ENCODE assay signal across 8 cellular contexts in genomic region chr2:109987458-109988345, GRCh38.
DNase-seq lines count a peak whose midpoint lies in the region; ATAC-seq and TF ChIP-seq lines count a peak whose summit lies in the region.
"Not testable (repeated sequence)": the region's sequence is repeated elsewhere in the genome, so short reads cannot be mapped to it uniquely, and the experiment has no call there.

No MANE protein-coding gene starts in this region.

- H3K27me3 ChIP-seq in CD4-positive, alpha-beta T cell (ENCODE audit: control insufficient read depth, insufficient read depth, low read length); Panc1 (ENCODE audit: control insufficient read depth, insufficient read depth, low read length): not testable (repeated sequence)

- POLR2A ChIA-PET in CD4-positive, alpha-beta T cell (lab: Charles Lee); Panc1 (lab: Charles Lee): not testable (repeated sequence)

- not testable (repeated sequence) for H3K36me3 ChIP-seq in Panc1 (ENCODE audit: control insufficient read depth, insufficient read depth, low read length)

- H3K9me3 Mint-ChIP-seq in CD4-positive, alpha-beta T cell; activated T-helper 17 cell treated with anti-CD3 and anti-CD28 coated beads, Interleukin-2, amount 50 U/mL, for 72 hours; memory B cell; stimulated activated naive B cell treated with anti-CD40 and anti-IgM and Interleukin-4, amounts not matched to agents 10 μg/mL and 1 μg/mL and 100 μg/mL, for 72 hours: not testable (repeated sequence)

- TF ChIP-seq CTCF in CD4-positive, alpha-beta T cell (IDR thresholded peaks at IDR 0.05); Panc1 (IDR thresholded peaks at IDR 0.05): not testable (repeated sequence)

- CTCF ChIA-PET in CD4-positive, alpha-beta T cell (lab: Charles Lee); Panc1 (lab: Charles Lee): not testable (repeated sequence)

- H3K36me3 Mint-ChIP-seq in CD4-positive, alpha-beta T cell (ENCODE audit: low read depth); activated T-helper 17 cell treated with anti-CD3 and anti-CD28 coated beads, Interleukin-2, amount 50 U/mL, for 72 hours (ENCODE audit: low read depth); memory B cell; stimulated activated naive B cell treated with anti-CD40 and anti-IgM and Interleukin-4, amounts not matched to agents 10 μg/mL and 1 μg/mL and 100 μg/mL, for 72 hours: not testable (repeated sequence)

- not testable (repeated sequence) for H3K4me3 ChIP-seq in Panc1 (ENCODE audit: low read depth in 2 of 2, low read length in 2 of 2)

- intact Hi-C loops in CD4-positive, alpha-beta T cell (cut with DNase I, micrococcal nuclease); Panc1 (cut with micrococcal nuclease; ENCODE audit: unreplicated experiment); Right ventricle myocardium inferior (cut with DNase I): not testable (repeated sequence)

- not testable (repeated sequence) for BruUV-seq in Panc1 (replicated peaks; lab: Mats Ljungman, UMichigan)

- H3K4me1 ChIP-seq in Panc1 (ENCODE audit: control insufficient read depth, insufficient read depth, low read length): not testable (repeated sequence)

- H3K4me3 Mint-ChIP-seq in CD4-positive, alpha-beta T cell; activated T-helper 17 cell treated with anti-CD3 and anti-CD28 coated beads, Interleukin-2, amount 50 U/mL, for 72 hours; memory B cell; stimulated activated naive B cell treated with anti-CD40 and anti-IgM and Interleukin-4, amounts not matched to agents 10 μg/mL and 1 μg/mL and 100 μg/mL, for 72 hours: not testable (repeated sequence)

- H3K9me3 ChIP-seq in CD4-positive, alpha-beta T cell (ENCODE audit: control insufficient read depth, low read length); Panc1 (ENCODE audit: control insufficient read depth, insufficient read depth, low read depth, low read length): not testable (repeated sequence)

- H3K4me1 Mint-ChIP-seq in CD4-positive, alpha-beta T cell (ENCODE audit: low read depth); activated T-helper 17 cell treated with anti-CD3 and anti-CD28 coated beads, Interleukin-2, amount 50 U/mL, for 72 hours; memory B cell; stimulated activated naive B cell treated with anti-CD40 and anti-IgM and Interleukin-4, amounts not matched to agents 10 μg/mL and 1 μg/mL and 100 μg/mL, for 72 hours: not testable (repeated sequence)

- in situ Hi-C loops in Panc1 (cut with HindIII; ENCODE audit: low pct_unique_long_range_greater_than_20kb, low sequenced_read_pairs): not testable (repeated sequence)

- not testable (repeated sequence) for H3K27me3 Mint-ChIP-seq in CD4-positive, alpha-beta T cell; activated T-helper 17 cell treated with anti-CD3 and anti-CD28 coated beads, Interleukin-2, amount 50 U/mL, for 72 hours; memory B cell; stimulated activated naive B cell treated with anti-CD40 and anti-IgM and Interleukin-4, amounts not matched to agents 10 μg/mL and 1 μg/mL and 100 μg/mL, for 72 hours

- H3K27ac ChIP-seq in CD4-positive, alpha-beta T cell (ENCODE audit: low read depth, low read length); Panc1 (ENCODE audit: low read length): not testable (repeated sequence)

- DNase-seq in CD4-positive, alpha-beta T cell; Panc1 (ENCODE audit: low read depth, low spot score); Right ventricle myocardium inferior (ENCODE audit: missing footprints); memory B cell (ENCODE audit: low spot score in 2 of 2); stimulated activated naive B cell treated with anti-CD40 and anti-IgM and Interleukin-4, amounts not matched to agents 10 μg/mL and 1 μg/mL and 100 μg/mL, for 72 hours: not testable (repeated sequence)

- H3K27ac Mint-ChIP-seq in CD4-positive, alpha-beta T cell; activated T-helper 17 cell treated with anti-CD3 and anti-CD28 coated beads, Interleukin-2, amount 50 U/mL, for 72 hours; memory B cell; stimulated activated naive B cell treated with anti-CD40 and anti-IgM and Interleukin-4, amounts not matched to agents 10 μg/mL and 1 μg/mL and 100 μg/mL, for 72 hours: not testable (repeated sequence)

- peak; percentile 92 for ATAC-seq in CD4-positive, alpha-beta T cell (ENCODE audit: poor library complexity)
- peak; percentile 70 for ATAC-seq in GM21390 (IDR thresholded peaks at IDR 0.05; ENCODE audit: unreplicated experiment)
- ATAC-seq in HG02981 (IDR thresholded peaks at IDR 0.05; ENCODE audit: unreplicated experiment): peak; percentile 62
- peak; percentile 81 for ATAC-seq in Panc1
- ATAC-seq in activated T-helper 17 cell treated with anti-CD3 and anti-CD28 coated beads, Interleukin-2, amount 50 U/mL, for 72 hours (replicated peaks): peak; percentile 84
- ATAC-seq in Right ventricle myocardium inferior: peak; percentile 84
- ATAC-seq in memory B cell (ENCODE audit: low read depth): peak; percentile 73
- peak; percentile 88 to 90 for ATAC-seq in stimulated activated naive B cell treated with anti-CD40 and anti-IgM and Interleukin-4, amounts not matched to agents 10 μg/mL and 1 μg/mL and 100 μg/mL, for 72 hours (replicated peaks)
